ENCODE assay signal across 21 cellular contexts in genomic region chr2:5719629-5720334, GRCh38. TPM values are rescaled to one million over a fixed set of nuclear protein-coding genes. Genes with fewer than 3 reads are reported as not detected.
DNase-seq lines count a peak whose midpoint lies in the region; ATAC-seq, FAIRE-seq and TF ChIP-seq lines count a peak whose summit lies in the region.
"Had no signal": no experiment of that assay in that cellular context is flagged by ENCODE, and none has a peak within 500 bp of the region (broad histone marks: within the 10 kb centered on the region; RNA-seq: fewer than 3 reads in every experiment).

No MANE protein-coding gene starts in this region.

- POLR2A ChIA-PET in K562 (lab: Yijun Ruan, JAX), result no interaction called here

- FAIRE-seq in astrocyte (lab: Jason Lieb, UNC) (no peak), K562 (lab: Jason Lieb, UNC) (no peak)
- FAIRE-seq: A204.1, G401.6, GM19239 had no signal

- no peak for TF ChIP-seq RAD21 in K562 (CRISPR knock-in tag; conservative IDR thresholded peaks at IDR 0.05 in 1 of 2, IDR thresholded peaks at IDR 0.05 in 1 of 2)

- DNase-seq in astrocyte (ENCODE audit: low read depth) (no peak), K562 (ENCODE audit: extremely low read depth in 1 of 4, low spot score in 3 of 4) (no peak), esophagus muscularis mucosa (ENCODE audit: extremely low spot score) (peak; percentile 50), LoVo (ENCODE audit: low spot score) (no peak)
- DNase-seq: Caco-2; CD4-positive, CD25-positive, alpha-beta regulatory T cell; CD8-positive, alpha-beta T cell; DMS153; DND-41; H9 had no signal

- H3K27me3 ChIP-seq in astrocyte (ENCODE audit: insufficient read depth, low read length), result no peaks in the 10 kb centered on the region
- H3K27me3 ChIP-seq in K562 (ENCODE audit: control insufficient read depth in 2 of 2, insufficient read depth in 2 of 2, low read length in 2 of 2), result no peaks in the 10 kb centered on the region
- H3K27me3 ChIP-seq in esophagus muscularis mucosa, result peaks cover 0 to 16% (median 0%) of the 10 kb centered on the region in 4 donors
- no peaks in the 10 kb centered on the region for H3K27me3 ChIP-seq in skeletal muscle satellite cell (ENCODE audit: control insufficient read depth, insufficient read depth, low read length)
- H3K27me3 ChIP-seq: BLaER1 had no signal

- H3K4me2 ChIP-seq in astrocyte (ENCODE audit: low read length) (peak overlapping the region; percentile 63), K562 (ENCODE audit: insufficient read depth, low read length) (no peak overlapping the region), skeletal muscle satellite cell (ENCODE audit: low read length) (peak overlapping the region; percentile 19)
- H3K4me2 ChIP-seq: BLaER1 had no signal

- H3K9ac ChIP-seq in astrocyte (ENCODE audit: low read length) (no peak overlapping the region), K562 (ENCODE audit: insufficient read depth in 1 of 2, low read depth in 2 of 2, low read length in 2 of 2) (no peak overlapping the region), skeletal muscle satellite cell (ENCODE audit: low read depth, low read length) (no peak overlapping the region)
- H3K9ac ChIP-seq: BLaER1, GM23248 had no signal

- H3K9me1 ChIP-seq in K562 (ENCODE audit: control insufficient read depth, insufficient read depth, low read length), result no peaks in the 10 kb centered on the region

- H3K4me3 ChIP-seq in astrocyte (ENCODE audit: insufficient read depth, low read depth, low read length), result no peak overlapping the region
- H3K4me3 ChIP-seq in K562, result no peak overlapping the region
- H3K4me3 ChIP-seq in esophagus muscularis mucosa, result no peak overlapping the region
- H3K4me3 ChIP-seq in skeletal muscle satellite cell (ENCODE audit: low read length), result no peak overlapping the region
- H3K4me3 ChIP-seq: BLaER1, GM23248 had no signal

- H3K4me1 ChIP-seq in astrocyte (ENCODE audit: insufficient read depth, low read length), result peaks cover 8% of the 10 kb centered on the region
- no peaks in the 10 kb centered on the region for H3K4me1 ChIP-seq in K562 (replicated peaks in 1 of 2; ENCODE audit: control insufficient read depth in 2 of 2, insufficient read depth in 2 of 2, low read length in 2 of 2)
- H3K4me1 ChIP-seq in esophagus muscularis mucosa, result no peaks in the 10 kb centered on the region
- H3K4me1 ChIP-seq in skeletal muscle satellite cell (ENCODE audit: control insufficient read depth, insufficient read depth, low read length), result peaks cover 2% of the 10 kb centered on the region
- H3K4me1 ChIP-seq: BLaER1, Caco-2 had no signal

- H4K20me1 ChIP-seq in astrocyte (ENCODE audit: insufficient read depth, low read length) (no peaks in the 10 kb centered on the region), K562 (replicated peaks; ENCODE audit: control insufficient read depth, insufficient read depth, low read length) (no peaks in the 10 kb centered on the region)
- H4K20me1 ChIP-seq: BLaER1 had no signal

- H3K36me3 Mint-ChIP-seq in astrocyte (ENCODE audit: low read depth, unreplicated experiment), result no peaks in the 10 kb centered on the region
- H3K36me3 Mint-ChIP-seq: CD4-positive, CD25-positive, alpha-beta regulatory T cell; CD8-positive, alpha-beta T cell had no signal

- CTCF ChIA-PET in K562 (lab: Yijun Ruan, JAX; ENCODE audit: low intra/inter-chr PET ratio), result no interaction called here

- peaks cover 13% of the 10 kb centered on the region for H3K9me3 Mint-ChIP-seq in astrocyte (ENCODE audit: unreplicated experiment)

- TF ChIP-seq CTCF in astrocyte (IDR thresholded peaks at IDR 0.05; ENCODE audit: insufficient read depth, low read depth, low read length) (no peak), K562 (IDR thresholded peaks at IDR 0.05 in 2 of 3, conservative IDR thresholded peaks at IDR 0.05 in 1 of 3; ENCODE audit: insufficient read depth in 2 of 3, low read depth in 1 of 3, low read length in 3 of 3) (no peak), esophagus muscularis mucosa (IDR thresholded peaks at IDR 0.05) (no peak)

- H2AFZ ChIP-seq in astrocyte (ENCODE audit: low read depth, low read length) (no peak overlapping the region), K562 (ENCODE audit: low read depth, low read length) (no peak overlapping the region)
- H2AFZ ChIP-seq: GM23248 had no signal

- no peaks in the 10 kb centered on the region for H3K9me3 ChIP-seq in astrocyte (ENCODE audit: insufficient read depth, low read depth, low read length)
- H3K9me3 ChIP-seq in K562 (replicated peaks; ENCODE audit: control insufficient read depth, insufficient read depth, low read depth, low read length), result no peaks in the 10 kb centered on the region
- no peaks in the 10 kb centered on the region for H3K9me3 ChIP-seq in esophagus muscularis mucosa
- H3K9me3 ChIP-seq in skeletal muscle satellite cell (replicated peaks; ENCODE audit: low read length), result no peaks in the 10 kb centered on the region
- H3K9me3 ChIP-seq: Caco-2 had no signal

- in situ Hi-C loops in K562 (cut with MboI), result no loop called here

- no TSS peak for BruUV-seq in K562 (replicated peaks; lab: Mats Ljungman, UMichigan)

- H3K36me3 ChIP-seq in astrocyte (ENCODE audit: insufficient read depth, low read length), result no peaks in the 10 kb centered on the region
- H3K36me3 ChIP-seq in K562 (ENCODE audit: control insufficient read depth, insufficient read depth, low read length), result no peaks in the 10 kb centered on the region
- no peaks in the 10 kb centered on the region for H3K36me3 ChIP-seq in esophagus muscularis mucosa
- H3K36me3 ChIP-seq in skeletal muscle satellite cell (ENCODE audit: insufficient read depth, low read length), result no peaks in the 10 kb centered on the region
- H3K36me3 ChIP-seq: BLaER1 had no signal

- 0% methylated on average over 4 of the region's 4 CpGs for WGBS in K562 (ENCODE audit: insufficient coverage, low coverage, missing lambda C conversion rate)
- 68% methylated on average over 4 of the region's 4 CpGs for whole genome bisulfite sequencing in esophagus muscularis mucosa

- no peak for TF ChIP-seq POLR2A in K562 (conservative IDR thresholded peaks at IDR 0.05)
- no peak for TF ChIP-seq POLR2A in esophagus muscularis mucosa (IDR thresholded peaks at IDR 0.05; ENCODE audit: low read depth)

- H3K27ac ChIP-seq in astrocyte (ENCODE audit: low read depth, low read length) (no peak overlapping the region), K562 (ENCODE audit: extremely low read depth, low read depth, low read length) (no peak overlapping the region), esophagus muscularis mucosa (replicated peaks in 1 of 4) (no peak overlapping the region)
- H3K27ac ChIP-seq: BLaER1, C4-2B, GM23248 had no signal

- H3K4me1 Mint-ChIP-seq in astrocyte (ENCODE audit: low read depth, unreplicated experiment), result peaks cover 3% of the 10 kb centered on the region
- H3K4me1 Mint-ChIP-seq: B cell; CD4-positive, CD25-positive, alpha-beta regulatory T cell had no signal

- TF ChIP-seq EP300 in K562 (IDR thresholded peaks at IDR 0.05; ENCODE audit: low read length), result no peak
- no peak for TF ChIP-seq EP300 in esophagus muscularis mucosa (IDR thresholded peaks at IDR 0.05)

- intact Hi-C loops in K562 (cut with micrococcal nuclease), result no loop called here
- intact Hi-C loops in esophagus muscularis mucosa (cut with DNase I), result no loop called here

- H3K27me3 Mint-ChIP-seq in astrocyte (ENCODE audit: low read depth, unreplicated experiment), result no peaks in the 10 kb centered on the region
- H3K27me3 Mint-ChIP-seq: B cell; CD4-positive, CD25-positive, alpha-beta regulatory T cell had no signal

- no peak overlapping the region for H3K27ac Mint-ChIP-seq in astrocyte (ENCODE audit: unreplicated experiment)
- H3K27ac Mint-ChIP-seq: B cell; CD4-positive, CD25-positive, alpha-beta regulatory T cell; CD8-positive, alpha-beta T cell; H9 had no signal

- no peak overlapping the region for H3K4me3 Mint-ChIP-seq in astrocyte (ENCODE audit: unreplicated experiment)
- H3K4me3 Mint-ChIP-seq: B cell; CD4-positive, CD25-positive, alpha-beta regulatory T cell; CD8-positive, alpha-beta T cell; H9 had no signal

- no peak for ATAC-seq in K562
- no peak for ATAC-seq in HG02571 (IDR thresholded peaks at IDR 0.05; ENCODE audit: unreplicated experiment)
- no peak for ATAC-seq in HG02970 (IDR thresholded peaks at IDR 0.05; ENCODE audit: low FRiP score, unreplicated experiment)
- ATAC-seq: CD8-positive, alpha-beta T cell; HCT116 had no signal

- no peaks in the 10 kb centered on the region for H3K79me2 ChIP-seq in astrocyte (ENCODE audit: insufficient read depth, low read length)
- no peaks in the 10 kb centered on the region for H3K79me2 ChIP-seq in K562 (ENCODE audit: control insufficient read depth, insufficient read depth, low read length)

TF ChIP-seq in K562, 482 proteins besides CTCF, POLR2A, EP300 and RAD21 (continues in another document):
- TF ChIP-seq SRSF3 (IDR thresholded peaks at IDR 0.05; ENCODE audit: insufficient read depth, low read length) (no peak), ATF1 (CRISPR knock-in tag; IDR thresholded peaks at IDR 0.05) (no peak), ATF1 (tag; IDR thresholded peaks at IDR 0.05) (peak; percentile 34; the same call in 1 of the 2 replicates)

RNA-seq across cellular contexts. Expression of gene SOX11, which starts 27.6 kb away (rescaled TPM):
- total RNA-seq in astrocyte (15.1 and 19.2 TPM in 2 replicates), K562 (2014; rRNA removed) (not detected in 2 replicates), K562 (2014; rRNA removed; fragmentation: Illumina TruSeq; extraction: Trizol) (not detected in 2 replicates), K562 (2015; rRNA removed; fragmentation: Illumina TruSeq; extraction: Trizol) (not detected in 2 replicates), K562 (2021) (0.02 TPM in 1 of 2 replicates, not detected in the other), esophagus muscularis mucosa (under 1 TPM; 0.29 to 0.97 (median 0.46) TPM)
- total RNA-seq in K562 (2011; cell fraction: chromatin; rRNA removed; ENCODE audit: low replicate concordance), result not detected in 2 replicates
- total RNA-seq in K562 (2011; cell fraction: nucleolus; rRNA removed), result not detected in 2 replicates
- not detected in 2 replicates for total RNA-seq in K562 (2011; cell fraction: nucleoplasm; rRNA removed)
- polyA plus RNA-seq in K562 (2011; rRNA removed) (not detected in 2 replicates), K562 (2014; fragmentation: Illumina TruSeq; extraction: Trizol) (not detected in 2 replicates), K562 (2014; fragmentation: Nextera tagmentation; extraction: Ambion mirVana) (not detected), K562 (2014; rRNA removed) (not detected in 2 replicates)
- not detected in 2 replicates for polyA plus RNA-seq in K562 (2011; cell fraction: cytosol; rRNA removed)
- polyA plus RNA-seq in K562 (2011; cell fraction: nucleus; rRNA removed), result not detected in 2 replicates
- not detected in 2 replicates for polyA plus RNA-seq in K562 (2012)
- not detected in 2 replicates for polyA minus RNA-seq in K562 (2011; rRNA and poly(A)+ RNA removed)
- polyA minus RNA-seq in K562 (2011; cell fraction: cytosol; rRNA and poly(A)+ RNA removed), result not detected in 2 replicates
- not detected in 2 replicates for polyA minus RNA-seq in K562 (2011; cell fraction: nucleus; rRNA and poly(A)+ RNA removed)
- total RNA-seq in skeletal muscle satellite cell (2012; rRNA removed), result 0.25 and 4.2 TPM in 2 replicates
- total RNA-seq: B cell; Caco-2; CD4-positive, CD25-positive, alpha-beta regulatory T cell; CD8-positive, alpha-beta T cell had no signal
- polyA plus RNA-seq: CD4-positive, CD25-positive, alpha-beta regulatory T cell had no signal
